ENCODE assay signal across 1 cellular context in the genomic region with DNA sequence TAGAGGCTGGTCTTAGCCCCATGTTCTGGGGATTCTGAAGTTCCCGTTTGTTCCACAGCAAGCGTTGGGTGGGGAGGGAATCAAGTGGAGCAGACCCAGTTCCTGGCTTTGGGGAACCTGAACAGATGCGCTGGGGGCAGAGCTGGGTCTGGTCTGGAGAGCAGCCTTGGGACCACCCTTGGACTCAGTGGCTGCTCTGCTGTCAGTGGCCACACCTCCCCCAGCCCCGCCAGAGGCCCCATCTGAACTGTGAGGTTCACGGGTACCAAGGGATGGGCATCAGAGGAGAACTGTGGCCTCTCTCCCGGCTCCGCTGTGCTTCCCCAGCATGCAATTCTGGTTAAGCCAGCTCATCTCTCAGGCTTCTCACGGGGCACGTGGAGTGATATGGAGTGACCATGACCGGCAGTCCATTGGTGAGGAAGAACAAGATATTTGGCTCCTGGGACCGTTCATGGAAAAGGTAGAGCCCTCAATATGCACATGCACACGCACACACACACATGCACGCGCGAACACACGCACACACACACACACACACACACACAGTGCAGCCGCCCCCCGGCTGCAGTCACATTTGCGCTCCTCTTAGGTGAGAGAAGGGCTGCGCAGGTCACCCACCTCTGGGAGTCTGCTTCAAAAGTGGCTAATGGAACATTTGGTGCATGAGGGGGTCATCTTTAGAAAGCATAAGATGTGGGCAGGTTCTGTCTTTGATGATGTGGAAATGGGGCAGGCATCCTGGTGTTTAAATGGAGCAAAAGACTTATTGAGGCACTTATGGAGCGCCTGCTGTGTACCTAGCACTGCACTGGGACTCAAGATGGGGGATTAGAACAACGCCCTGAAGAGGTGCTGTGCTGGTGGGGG.
TF ChIP-seq lines count a peak whose summit lies in the region.

No MANE protein-coding gene starts in this region.

TF ChIP-seq in HepG2, 621 proteins besides CTCF, POLR2A, EP300 and RAD21 (continued from another document):
- TF ChIP-seq, protein P1, sequence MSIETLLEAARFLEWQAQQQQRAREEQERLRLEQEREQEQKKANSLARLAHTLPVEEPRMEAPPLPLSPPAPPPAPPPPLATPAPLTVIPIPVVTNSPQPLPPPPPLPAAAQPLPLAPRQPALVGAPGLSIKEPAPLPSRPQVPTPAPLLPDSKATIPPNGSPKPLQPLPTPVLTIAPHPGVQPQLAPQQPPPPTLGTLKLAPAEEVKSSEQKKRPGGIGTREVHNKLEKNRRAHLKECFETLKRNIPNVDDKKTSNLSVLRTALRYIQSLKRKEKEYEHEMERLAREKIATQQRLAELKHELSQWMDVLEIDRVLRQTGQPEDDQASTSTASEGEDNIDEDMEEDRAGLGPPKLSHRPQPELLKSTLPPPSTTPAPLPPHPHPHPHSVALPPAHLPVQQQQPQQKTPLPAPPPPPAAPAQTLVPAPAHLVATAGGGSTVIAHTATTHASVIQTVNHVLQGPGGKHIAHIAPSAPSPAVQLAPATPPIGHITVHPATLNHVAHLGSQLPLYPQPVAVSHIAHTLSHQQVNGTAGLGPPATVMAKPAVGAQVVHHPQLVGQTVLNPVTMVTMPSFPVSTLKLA (IDR thresholded peaks at IDR 0.05): peak; percentile 76
